In the genomic region with DNA sequence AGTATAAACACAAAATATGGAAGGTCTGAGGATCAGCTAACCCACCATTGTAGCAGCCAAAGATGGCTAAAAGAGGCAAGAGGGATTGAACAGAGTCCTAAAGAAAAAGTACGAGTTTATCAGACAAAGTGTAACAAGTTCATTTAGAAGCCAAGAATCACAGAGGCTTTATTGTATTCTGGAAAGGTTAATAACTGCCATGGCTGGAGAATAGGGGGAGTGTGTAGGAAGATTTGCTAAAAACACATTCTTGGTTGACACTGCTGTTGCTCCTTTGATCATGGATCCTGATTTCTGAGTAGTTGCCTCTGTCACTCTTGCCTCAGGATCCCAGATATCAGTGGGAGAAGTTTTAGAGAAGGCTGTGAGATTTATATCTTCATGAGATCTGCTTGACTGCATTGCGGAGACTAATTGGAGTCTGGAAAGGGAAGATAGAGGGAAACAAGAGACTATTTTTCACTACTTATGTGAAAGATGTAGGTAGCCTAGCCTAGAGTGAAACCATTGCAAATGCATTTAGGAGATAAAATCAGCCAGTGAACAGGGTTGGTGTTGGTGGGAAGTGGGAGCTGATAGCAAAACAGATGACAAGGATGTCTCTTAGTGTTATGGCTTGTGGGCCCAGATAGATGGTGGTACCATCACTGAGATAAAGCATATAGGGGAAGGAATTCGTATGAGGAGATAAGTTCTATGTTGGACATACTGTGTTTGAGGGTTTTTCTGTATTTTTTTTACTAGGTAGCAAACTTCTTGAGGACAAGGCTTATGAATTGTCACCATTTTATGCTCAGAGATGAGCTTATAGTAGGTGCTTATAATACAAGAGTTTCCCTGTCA, we compare ENCODE assay signal across 17 cellular contexts.
DNase-seq lines count a peak whose midpoint lies in the region; ATAC-seq and TF ChIP-seq lines count a peak whose summit lies in the region.
"Had no signal": no experiment of that assay in that cellular context is flagged by ENCODE, and none has a peak within 500 bp of the region (broad histone marks: within the 10 kb centered on the region; RNA-seq: fewer than 3 reads in every experiment).

No MANE protein-coding gene starts in this region.

- H3K4me1 Mint-ChIP-seq in stimulated activated naive CD8-positive, alpha-beta T cell treated with anti-CD3 and anti-CD28 coated beads, Interleukin-15, amount 100 ng/mL, for 72 hours = no peaks in the 10 kb centered on the region

- no peaks in the 10 kb centered on the region for H3K9me3 ChIP-seq in SK-N-SH
- H3K9me3 ChIP-seq in osteoblast (ENCODE audit: low read depth, low read length) = no peaks in the 10 kb centered on the region

- intact Hi-C loops in left colon (cut with DNase I, micrococcal nuclease) = no loop called here

- TF ChIP-seq CTCF in SK-N-SH (IDR thresholded peaks at IDR 0.05) (no peak), osteoblast (IDR thresholded peaks at IDR 0.05; ENCODE audit: extremely low read depth, low read depth, low read length) (no peak)

- ATAC-seq in stimulated activated naive CD8-positive, alpha-beta T cell treated with anti-CD3 and anti-CD28 coated beads, Interleukin-15, amount 100 ng/mL, for 72 hours = no peak
- no peak for ATAC-seq in left colon

- peak; percentile 60 for DNase-seq in COLO829 (ENCODE audit: low spot score)
- DNase-seq in SK-N-SH = no peak
- peak; percentile 55 for DNase-seq in foreskin melanocyte
- no peak for DNase-seq in osteoblast (ENCODE audit: insufficient read length, low spot score, missing footprints)
- no peak for DNase-seq in NCI-H1092 (lab: John Stamatoyannopoulos, UW)
- DNase-seq in NCI-H526 (lab: John Stamatoyannopoulos, UW) = no peak
- DNase-seq in stimulated activated naive CD8-positive, alpha-beta T cell treated with anti-CD3 and anti-CD28 coated beads, Interleukin-15, amount 100 ng/mL, for 72 hours = no peak
- DNase-seq in left colon = no peak
- DNase-seq: DMS79 treated with DMSO at 0.1 percent for 48 hours, GDM1, KG1, NCI-H1930, NCI-H2171, NCI-H446 treated with DMSO at 0.1 percent for 48 hours, NCI-H82, SHP77 treated with DMSO at 0.1 percent for 48 hours had no signal

- WGBS in SK-N-SH (ENCODE audit: low lambda C conversion rate) = 73% methylated on average over 3 of the region's 3 CpGs

- peaks cover 29% of the 10 kb centered on the region for H3F3A ChIP-seq in SK-N-SH (replicated peaks; ENCODE audit: insufficient read depth)

- H3K27me3 Mint-ChIP-seq in stimulated activated naive CD8-positive, alpha-beta T cell treated with anti-CD3 and anti-CD28 coated beads, Interleukin-15, amount 100 ng/mL, for 72 hours = no peaks in the 10 kb centered on the region

- POLR2A ChIA-PET in SK-N-SH (lab: Yijun Ruan, JAX) = no interaction called here

- H3K9me2 ChIP-seq in SK-N-SH = no peaks in the 10 kb centered on the region

- no peaks in the 10 kb centered on the region for H3K9me3 Mint-ChIP-seq in stimulated activated naive CD8-positive, alpha-beta T cell treated with anti-CD3 and anti-CD28 coated beads, Interleukin-15, amount 100 ng/mL, for 72 hours

- CTCF ChIA-PET in SK-N-SH (lab: Yijun Ruan, JAX) = interaction anchor here (1.0 to 2.5 kb wide), 2 partner anchors 12 to 231 kb away, joined by 3 to 12 read pairs; no protein-coding TSS in a partner anchor

- H3K27ac ChIP-seq in SK-N-SH (ENCODE audit: low read depth in 2 of 2, low read length in 1 of 2) (peak overlapping the region; percentile 40 to 89), osteoblast (ENCODE audit: low read depth, low read length) (no peak overlapping the region)

- H3K27me3 ChIP-seq in SK-N-SH (ENCODE audit: insufficient read depth) = no peaks in the 10 kb centered on the region
- no peaks in the 10 kb centered on the region for H3K27me3 ChIP-seq in osteoblast (ENCODE audit: insufficient read depth, low read length)

- no peak overlapping the region for H3K27ac Mint-ChIP-seq in stimulated activated naive CD8-positive, alpha-beta T cell treated with anti-CD3 and anti-CD28 coated beads, Interleukin-15, amount 100 ng/mL, for 72 hours
- H3K27ac Mint-ChIP-seq: CD14-positive monocyte had no signal

- peak in 1 of 2 experiments; percentile 95; a peak in 2 of 4 replicates for TF ChIP-seq EP300 in SK-N-SH (IDR thresholded peaks at IDR 0.05; ENCODE audit: borderline replicate concordance in 1 of 2, low read depth in 1 of 2, low read length in 1 of 2)

- no peak overlapping the region for H3K9ac ChIP-seq in SK-N-SH

- H3K4me2 ChIP-seq in SK-N-SH (no peak overlapping the region), osteoblast (ENCODE audit: insufficient read depth, low read length) (no peak overlapping the region)

- H3K36me3 ChIP-seq in SK-N-SH (replicated peaks in 1 of 2; ENCODE audit: control insufficient read depth in 1 of 2, insufficient read depth in 2 of 2, low read length in 1 of 2) (no peaks in the 10 kb centered on the region), osteoblast (ENCODE audit: insufficient read depth, low read length) (no peaks in the 10 kb centered on the region)

- no peaks in the 10 kb centered on the region for H3K79me2 ChIP-seq in SK-N-SH (ENCODE audit: insufficient read depth)
- H3K79me2 ChIP-seq in osteoblast (ENCODE audit: insufficient read depth, low read length) = no peaks in the 10 kb centered on the region

- H2AFZ ChIP-seq in SK-N-SH (ENCODE audit: low read depth) (0 out of 2 replicates have a peak overlapping the region, but pooled peaks have one; percentile 9), osteoblast (ENCODE audit: low read length) (peak overlapping the region; percentile 39)

- H4K20me1 ChIP-seq in SK-N-SH (ENCODE audit: insufficient read depth) (no peaks in the 10 kb centered on the region), osteoblast (ENCODE audit: insufficient read depth, low read length) (no peaks in the 10 kb centered on the region)

- no peak overlapping the region for H3K4me3 ChIP-seq in SK-N-SH (ENCODE audit: low read depth in 2 of 2, low read length in 1 of 2)
- no peak overlapping the region for H3K4me3 ChIP-seq in osteoblast (ENCODE audit: insufficient read depth, low read length)

- H3K4me3 Mint-ChIP-seq in stimulated activated naive CD8-positive, alpha-beta T cell treated with anti-CD3 and anti-CD28 coated beads, Interleukin-15, amount 100 ng/mL, for 72 hours = no peak overlapping the region
- H3K4me3 Mint-ChIP-seq: CD14-positive monocyte had no signal

- H3K4me1 ChIP-seq in SK-N-SH (ENCODE audit: control insufficient read depth in 1 of 2, insufficient read depth in 2 of 2, low read depth in 1 of 2, low read length in 1 of 2) (peaks cover 17 to 25% of the 10 kb centered on the region in 2 experiments; a peak in 3 of 4 replicates), osteoblast (ENCODE audit: insufficient read depth, low read length) (peaks cover 17% of the 10 kb centered on the region)

- TF ChIP-seq RAD21 in SK-N-SH (IDR thresholded peaks at IDR 0.05; ENCODE audit: low read length) = peak; percentile 10; the same call in 1 of the 2 replicates

TF ChIP-seq in SK-N-SH, 30 proteins besides CTCF, POLR2A, EP300 and RAD21:
- TF ChIP-seq TEAD4 (IDR thresholded peaks at IDR 0.05; ENCODE audit: borderline replicate concordance, insufficient read depth) (0 out of 2 replicates have a peak, but pooled peaks have one; percentile 34), JUND (IDR thresholded peaks at IDR 0.05) (no peak), FOXJ3 (CRISPR knock-in tag; IDR thresholded peaks at IDR 0.05) (peak; percentile 97), MXI1 (IDR thresholded peaks at IDR 0.05; ENCODE audit: low read depth, low read length) (peak; percentile 53; the same call in 1 of the 2 replicates), RCOR1 (IDR thresholded peaks at IDR 0.05; ENCODE audit: low read length) (peak; percentile 95), GATA2 (CRISPR knock-in tag; IDR thresholded peaks at IDR 0.05) (peak; percentile 99), TCF12 (IDR thresholded peaks at IDR 0.05) (peak; percentile 52), REST (IDR thresholded peaks at IDR 0.05; ENCODE audit: low read depth, low read length) (no peak), IRF3 (IDR thresholded peaks at IDR 0.05; ENCODE audit: low read depth, low read length) (no peak), FOSL2 (IDR thresholded peaks at IDR 0.05; ENCODE audit: borderline replicate concordance, low read depth) (no peak), YY1 (IDR thresholded peaks at IDR 0.05; ENCODE audit: low read depth) (no peak)

Comparison
In these comparisons a context has a peak if more than half of its experiments do, and no peak if none do; other contexts are left out.
1. DNase-seq: peak in COLO829 (single experiment) and foreskin melanocyte (single experiment); none in SK-N-SH (single experiment), osteoblast (single experiment), NCI-H1092 (single experiment), NCI-H526 (0 of 2), stimulated activated naive CD8-positive, alpha-beta T cell treated with anti-CD3 and anti-CD28 coated beads, Interleukin-15, amount 100 ng/mL, for 72 hours (0 of 2) and left colon (0 of 2).